ENCODE assay signal across 1 cellular context in genomic region chr9:37119360-37119759, GRCh38.
TF ChIP-seq lines count a peak whose summit lies in the region.

No MANE protein-coding gene starts in this region.

TF ChIP-seq in HepG2, 621 proteins besides CTCF, POLR2A, EP300 and RAD21:
- TF ChIP-seq ETV6 (CRISPR knock-in tag; conservative IDR thresholded peaks at IDR 0.05), result no peak
- no peak for TF ChIP-seq HDAC1 (CRISPR knock-in tag; IDR thresholded peaks at IDR 0.05)
- TF ChIP-seq, protein P1, sequence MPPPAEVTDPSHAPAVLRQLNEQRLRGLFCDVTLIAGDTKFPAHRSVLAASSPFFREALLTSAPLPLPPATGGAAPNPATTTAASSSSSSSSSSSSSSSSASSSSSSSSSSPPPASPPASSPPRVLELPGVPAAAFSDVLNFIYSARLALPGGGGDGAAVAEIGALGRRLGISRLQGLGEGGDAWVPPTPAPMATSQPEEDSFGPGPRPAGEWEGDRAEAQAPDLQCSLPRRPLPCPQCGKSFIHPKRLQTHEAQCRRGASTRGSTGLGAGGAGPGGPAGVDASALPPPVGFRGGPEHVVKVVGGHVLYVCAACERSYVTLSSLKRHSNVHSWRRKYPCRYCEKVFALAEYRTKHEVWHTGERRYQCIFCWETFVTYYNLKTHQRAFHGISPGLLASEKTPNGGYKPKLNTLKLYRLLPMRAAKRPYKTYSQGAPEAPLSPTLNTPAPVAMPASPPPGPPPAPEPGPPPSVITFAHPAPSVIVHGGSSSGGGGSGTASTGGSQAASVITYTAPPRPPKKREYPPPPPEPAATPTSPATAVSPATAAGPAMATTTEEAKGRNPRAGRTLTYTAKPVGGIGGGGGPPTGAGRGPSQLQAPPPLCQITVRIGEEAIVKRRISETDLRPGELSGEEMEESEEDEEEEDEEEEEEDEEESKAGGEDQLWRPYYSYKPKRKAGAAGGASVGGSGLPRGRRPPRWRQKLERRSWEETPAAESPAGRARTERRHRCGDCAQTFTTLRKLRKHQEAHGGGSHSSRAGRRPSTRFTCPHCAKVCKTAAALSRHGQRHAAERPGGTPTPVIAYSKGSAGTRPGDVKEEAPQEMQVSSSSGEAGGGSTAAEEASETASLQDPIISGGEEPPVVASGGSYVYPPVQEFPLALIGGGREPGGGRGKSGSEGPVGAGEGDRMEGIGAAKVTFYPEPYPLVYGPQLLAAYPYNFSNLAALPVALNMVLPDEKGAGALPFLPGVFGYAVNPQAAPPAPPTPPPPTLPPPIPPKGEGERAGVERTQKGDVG (CRISPR knock-in tag; IDR thresholded peaks at IDR 0.05; ENCODE audit: borderline replicate concordance), result no peak
- TF ChIP-seq, protein P2, sequence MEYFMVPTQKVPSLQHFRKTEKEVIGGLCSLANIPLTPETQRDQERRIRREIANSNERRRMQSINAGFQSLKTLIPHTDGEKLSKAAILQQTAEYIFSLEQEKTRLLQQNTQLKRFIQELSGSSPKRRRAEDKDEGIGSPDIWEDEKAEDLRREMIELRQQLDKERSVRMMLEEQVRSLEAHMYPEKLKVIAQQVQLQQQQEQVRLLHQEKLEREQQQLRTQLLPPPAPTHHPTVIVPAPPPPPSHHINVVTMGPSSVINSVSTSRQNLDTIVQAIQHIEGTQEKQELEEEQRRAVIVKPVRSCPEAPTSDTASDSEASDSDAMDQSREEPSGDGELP (IDR thresholded peaks at IDR 0.05; ENCODE audit: borderline replicate concordance, low read depth), result no peak
- no peak for TF ChIP-seq ZNF709 (CRISPR knock-in tag; IDR thresholded peaks at IDR 0.05)
- no peak for TF ChIP-seq NCOR1 (IDR thresholded peaks at IDR 0.05; ENCODE audit: borderline replicate concordance, low read length)
- TF ChIP-seq BCL6 (CRISPR knock-in tag; IDR thresholded peaks at IDR 0.05), result no peak
- TF ChIP-seq CREB3 (CRISPR knock-in tag; IDR thresholded peaks at IDR 0.05), result no peak
- TF ChIP-seq, protein P3, sequence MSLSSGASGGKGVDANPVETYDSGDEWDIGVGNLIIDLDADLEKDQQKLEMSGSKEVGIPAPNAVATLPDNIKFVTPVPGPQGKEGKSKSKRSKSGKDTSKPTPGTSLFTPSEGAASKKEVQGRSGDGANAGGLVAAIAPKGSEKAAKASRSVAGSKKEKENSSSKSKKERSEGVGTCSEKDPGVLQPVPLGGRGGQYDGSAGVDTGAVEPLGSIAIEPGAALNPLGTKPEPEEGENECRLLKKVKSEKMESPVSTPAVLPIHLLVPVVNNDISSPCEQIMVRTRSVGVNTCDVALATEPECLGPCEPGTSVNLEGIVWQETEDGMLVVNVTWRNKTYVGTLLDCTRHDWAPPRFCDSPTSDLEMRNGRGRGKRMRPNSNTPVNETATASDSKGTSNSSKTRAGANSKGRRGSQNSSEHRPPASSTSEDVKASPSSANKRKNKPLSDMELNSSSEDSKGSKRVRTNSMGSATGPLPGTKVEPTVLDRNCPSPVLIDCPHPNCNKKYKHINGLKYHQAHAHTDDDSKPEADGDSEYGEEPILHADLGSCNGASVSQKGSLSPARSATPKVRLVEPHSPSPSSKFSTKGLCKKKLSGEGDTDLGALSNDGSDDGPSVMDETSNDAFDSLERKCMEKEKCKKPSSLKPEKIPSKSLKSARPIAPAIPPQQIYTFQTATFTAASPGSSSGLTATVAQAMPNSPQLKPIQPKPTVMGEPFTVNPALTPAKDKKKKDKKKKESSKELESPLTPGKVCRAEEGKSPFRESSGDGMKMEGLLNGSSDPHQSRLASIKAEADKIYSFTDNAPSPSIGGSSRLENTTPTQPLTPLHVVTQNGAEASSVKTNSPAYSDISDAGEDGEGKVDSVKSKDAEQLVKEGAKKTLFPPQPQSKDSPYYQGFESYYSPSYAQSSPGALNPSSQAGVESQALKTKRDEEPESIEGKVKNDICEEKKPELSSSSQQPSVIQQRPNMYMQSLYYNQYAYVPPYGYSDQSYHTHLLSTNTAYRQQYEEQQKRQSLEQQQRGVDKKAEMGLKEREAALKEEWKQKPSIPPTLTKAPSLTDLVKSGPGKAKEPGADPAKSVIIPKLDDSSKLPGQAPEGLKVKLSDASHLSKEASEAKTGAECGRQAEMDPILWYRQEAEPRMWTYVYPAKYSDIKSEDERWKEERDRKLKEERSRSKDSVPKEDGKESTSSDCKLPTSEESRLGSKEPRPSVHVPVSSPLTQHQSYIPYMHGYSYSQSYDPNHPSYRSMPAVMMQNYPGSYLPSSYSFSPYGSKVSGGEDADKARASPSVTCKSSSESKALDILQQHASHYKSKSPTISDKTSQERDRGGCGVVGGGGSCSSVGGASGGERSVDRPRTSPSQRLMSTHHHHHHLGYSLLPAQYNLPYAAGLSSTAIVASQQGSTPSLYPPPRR (CRISPR knock-in tag; IDR thresholded peaks at IDR 0.05; ENCODE audit: borderline replicate concordance), result no peak
- TF ChIP-seq ZBTB3 (CRISPR knock-in tag; IDR thresholded peaks at IDR 0.05; ENCODE audit: borderline replicate concordance, low read depth), result no peak
- TF ChIP-seq, protein P4, sequence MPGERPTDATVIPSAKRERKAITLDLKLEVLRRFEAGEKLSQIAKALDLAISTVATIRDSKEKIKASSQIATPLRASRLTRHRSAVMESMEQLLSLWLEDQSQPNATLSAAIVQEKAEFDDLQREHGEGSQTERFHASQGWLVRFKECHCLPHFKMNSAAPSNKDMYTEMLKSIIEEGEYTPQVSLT (CRISPR knock-in tag; IDR thresholded peaks at IDR 0.05; ENCODE audit: borderline replicate concordance, low read depth), result no peak
- TF ChIP-seq, protein P5, sequence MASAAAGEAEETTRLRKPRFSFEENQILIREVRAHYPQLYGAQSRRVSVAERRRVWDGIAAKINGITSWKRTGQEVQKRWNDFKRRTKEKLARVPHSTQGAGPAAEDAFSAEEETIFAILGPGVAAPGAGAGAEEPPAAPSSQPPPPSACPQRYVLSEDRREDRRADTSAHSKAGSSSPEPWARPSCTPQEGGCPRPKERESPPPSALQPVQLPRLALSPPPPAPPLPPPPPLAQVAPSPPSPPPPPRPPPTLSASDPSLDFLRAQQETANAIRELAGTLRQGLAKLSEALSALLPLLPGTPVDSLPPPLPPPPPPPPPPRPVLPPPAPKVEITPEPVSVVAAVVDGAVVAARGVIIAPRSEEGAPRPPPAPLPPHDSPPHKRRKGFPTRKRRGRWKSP (CRISPR knock-in tag; IDR thresholded peaks at IDR 0.05), result 0 out of 2 replicates have a peak, but pooled peaks have one; percentile 10
- TF ChIP-seq ZNF17 (CRISPR knock-in tag; IDR thresholded peaks at IDR 0.05), result no peak
- TF ChIP-seq, protein P6, sequence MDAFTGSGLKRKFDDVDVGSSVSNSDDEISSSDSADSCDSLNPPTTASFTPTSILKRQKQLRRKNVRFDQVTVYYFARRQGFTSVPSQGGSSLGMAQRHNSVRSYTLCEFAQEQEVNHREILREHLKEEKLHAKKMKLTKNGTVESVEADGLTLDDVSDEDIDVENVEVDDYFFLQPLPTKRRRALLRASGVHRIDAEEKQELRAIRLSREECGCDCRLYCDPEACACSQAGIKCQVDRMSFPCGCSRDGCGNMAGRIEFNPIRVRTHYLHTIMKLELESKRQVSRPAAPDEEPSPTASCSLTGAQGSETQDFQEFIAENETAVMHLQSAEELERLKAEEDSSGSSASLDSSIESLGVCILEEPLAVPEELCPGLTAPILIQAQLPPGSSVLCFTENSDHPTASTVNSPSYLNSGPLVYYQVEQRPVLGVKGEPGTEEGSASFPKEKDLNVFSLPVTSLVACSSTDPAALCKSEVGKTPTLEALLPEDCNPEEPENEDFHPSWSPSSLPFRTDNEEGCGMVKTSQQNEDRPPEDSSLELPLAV (CRISPR knock-in tag; conservative IDR thresholded peaks at IDR 0.05; ENCODE audit: low read depth), result no peak
- TF ChIP-seq, protein P7, sequence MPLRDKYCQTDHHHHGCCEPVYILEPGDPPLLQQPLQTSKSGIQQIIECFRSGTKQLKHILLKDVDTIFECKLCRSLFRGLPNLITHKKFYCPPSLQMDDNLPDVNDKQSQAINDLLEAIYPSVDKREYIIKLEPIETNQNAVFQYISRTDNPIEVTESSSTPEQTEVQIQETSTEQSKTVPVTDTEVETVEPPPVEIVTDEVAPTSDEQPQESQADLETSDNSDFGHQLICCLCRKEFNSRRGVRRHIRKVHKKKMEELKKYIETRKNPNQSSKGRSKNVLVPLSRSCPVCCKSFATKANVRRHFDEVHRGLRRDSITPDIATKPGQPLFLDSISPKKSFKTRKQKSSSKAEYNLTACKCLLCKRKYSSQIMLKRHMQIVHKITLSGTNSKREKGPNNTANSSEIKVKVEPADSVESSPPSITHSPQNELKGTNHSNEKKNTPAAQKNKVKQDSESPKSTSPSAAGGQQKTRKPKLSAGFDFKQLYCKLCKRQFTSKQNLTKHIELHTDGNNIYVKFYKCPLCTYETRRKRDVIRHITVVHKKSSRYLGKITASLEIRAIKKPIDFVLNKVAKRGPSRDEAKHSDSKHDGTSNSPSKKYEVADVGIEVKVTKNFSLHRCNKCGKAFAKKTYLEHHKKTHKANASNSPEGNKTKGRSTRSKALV (CRISPR knock-in tag; IDR thresholded peaks at IDR 0.05), result no peak
- no peak for TF ChIP-seq DDIT3 (CRISPR knock-in tag; IDR thresholded peaks at IDR 0.05)
- TF ChIP-seq CCAR2 (optimal IDR thresholded peaks at IDR 0.05; ENCODE audit: low read depth, low read length), result no peak
- TF ChIP-seq ZBTB1 (CRISPR knock-in tag; IDR thresholded peaks at IDR 0.05; ENCODE audit: borderline replicate concordance), result 0 out of 2 replicates have a peak, but pooled peaks have one; percentile 1
